10 cellular contexts compared by ENCODE assay signal in genomic region chr4:152385551-152385950, GRCh38.
DNase-seq lines count a peak whose midpoint lies in the region; ATAC-seq, FAIRE-seq and TF ChIP-seq lines count a peak whose summit lies in the region.
"Had no signal": no experiment of that assay in that cellular context is flagged by ENCODE, and none has a peak within 500 bp of the region (broad histone marks: within the 10 kb centered on the region; RNA-seq: fewer than 3 reads in every experiment).

No MANE protein-coding gene starts in this region.

- ATAC-seq in K562 (peak; percentile 47; the same call in 1 of the 3 replicates), GM21529 (IDR thresholded peaks at IDR 0.05; ENCODE audit: unreplicated experiment) (no peak)

- no peaks in the 10 kb centered on the region for H3K9me3 Mint-ChIP-seq in HFFc6

- no peaks in the 10 kb centered on the region for H3K36me3 ChIP-seq in BJ (ENCODE audit: control insufficient read depth, insufficient read depth, low read length)
- no peaks in the 10 kb centered on the region for H3K36me3 ChIP-seq in K562 (ENCODE audit: control insufficient read depth, insufficient read depth, low read length)

- TF ChIP-seq EP300 in K562 (IDR thresholded peaks at IDR 0.05; ENCODE audit: low read length) = no peak

- no TSS peak for BruUV-seq in K562 (replicated peaks; lab: Mats Ljungman, UMichigan)

- no peak overlapping the region for H3K27ac ChIP-seq in K562 (ENCODE audit: extremely low read depth, low read depth, low read length)

- no peak overlapping the region for H3K27ac Mint-ChIP-seq in HFFc6

- DNase-seq in BJ (ENCODE audit: low read depth) (no peak), HFFc6 (peak; percentile 18), K562 (ENCODE audit: extremely low read depth in 1 of 4, low spot score in 3 of 4) (peak in 1 of 4 experiments; percentile 7), lung microvascular endothelial cell (ENCODE audit: low read depth in 2 of 2) (peak; percentile 21 to 35)
- no peak for DNase-seq in activated CD4-positive, alpha-beta T cell treated with anti-CD3 and anti-CD28 coated beads, Interleukin-2, amount 50 U/mL, for 1 hour
- DNase-seq in stimulated activated CD4-positive, alpha-beta T cell treated with anti-CD3 and anti-CD28 coated beads, Interleukin-4, amount 100 ng/mL, for 4 hours = no peak
- no peak for DNase-seq in activated CD4-positive, alpha-beta T cell treated with anti-CD3 and anti-CD28 coated beads for 48 hours
- DNase-seq: SIG-M5; stimulated activated CD4-positive, alpha-beta T cell treated with anti-CD3 and anti-CD28 coated beads, Interleukin-1b, Interleukin-23, amount 100 ng/mL, for 48 hours had no signal

- no peak overlapping the region for H2AFZ ChIP-seq in K562 (ENCODE audit: low read depth, low read length)

- H3K79me2 ChIP-seq in K562 (ENCODE audit: control insufficient read depth, insufficient read depth, low read length) = no peaks in the 10 kb centered on the region

- TF ChIP-seq CTCF in BJ (IDR thresholded peaks at IDR 0.05; ENCODE audit: insufficient read depth, low read depth, low read length) (peak; percentile 66), HFFc6 (IDR thresholded peaks at IDR 0.05) (peak; percentile 78), K562 (IDR thresholded peaks at IDR 0.05 in 2 of 3, conservative IDR thresholded peaks at IDR 0.05 in 1 of 3; ENCODE audit: insufficient read depth in 2 of 3, low read depth in 1 of 3, low read length in 3 of 3) (peak in 1 of 3 experiments; percentile 52; a peak in 2 of 6 replicates)

- in situ Hi-C loops in K562 (cut with MboI) = no loop called here

- no peaks in the 10 kb centered on the region for H4K20me1 ChIP-seq in K562 (replicated peaks; ENCODE audit: control insufficient read depth, insufficient read depth, low read length)

- H3K36me3 Mint-ChIP-seq in HFFc6 (ENCODE audit: low read depth) = 0 out of 2 replicates have a peak, but pooled peaks cover 3% of the 10 kb centered on the region

- intact Hi-C loops in K562 (cut with micrococcal nuclease) = no loop called here

- no peak overlapping the region for H3K4me3 Mint-ChIP-seq in HFFc6

- CTCF ChIA-PET in BJ (lab: Yijun Ruan, JAX) = interaction anchor here (0.7 to 1.4 kb wide), 6 partner anchors 8 to 781 kb away, joined by 3 to 5 read pairs (median 3); no protein-coding TSS in a partner anchor
- CTCF ChIA-PET in K562 (lab: Yijun Ruan, JAX; ENCODE audit: low intra/inter-chr PET ratio) = interaction anchor here (0.6 kb wide), 1 partner anchor 157 kb away, joined by 3 read pairs; no protein-coding TSS in a partner anchor

- TF ChIP-seq RAD21 in K562 (CRISPR knock-in tag; conservative IDR thresholded peaks at IDR 0.05 in 1 of 2, IDR thresholded peaks at IDR 0.05 in 1 of 2) = peak in 1 of 2 experiments; percentile 48; a peak in 2 of 4 replicates

- peak; percentile 6 for FAIRE-seq in K562 (lab: Jason Lieb, UNC)

- H3K27me3 ChIP-seq in BJ (ENCODE audit: control insufficient read depth, insufficient read depth, low read length) (no peaks in the 10 kb centered on the region), K562 (ENCODE audit: control insufficient read depth in 2 of 2, insufficient read depth in 2 of 2, low read length in 2 of 2) (no peaks in the 10 kb centered on the region)

- H3K4me3 ChIP-seq in BJ (ENCODE audit: low read depth, low read length) (no peak overlapping the region), K562 (no peak overlapping the region)

- no peak overlapping the region for H3K4me2 ChIP-seq in K562 (ENCODE audit: insufficient read depth, low read length)

- H3K9ac ChIP-seq in K562 (ENCODE audit: insufficient read depth in 1 of 2, low read depth in 2 of 2, low read length in 2 of 2) = no peak overlapping the region

- peaks cover 13% of the 10 kb centered on the region for H3K4me1 Mint-ChIP-seq in HFFc6 (ENCODE audit: low read depth)

- H3K27me3 Mint-ChIP-seq in HFFc6 (ENCODE audit: insufficient read depth) = no peaks in the 10 kb centered on the region

- no peaks in the 10 kb centered on the region for H3K9me3 ChIP-seq in K562 (replicated peaks; ENCODE audit: control insufficient read depth, insufficient read depth, low read depth, low read length)

- H3K9me1 ChIP-seq in K562 (ENCODE audit: control insufficient read depth, insufficient read depth, low read length) = no peaks in the 10 kb centered on the region

- H3K4me1 ChIP-seq in K562 (replicated peaks in 1 of 2; ENCODE audit: control insufficient read depth in 2 of 2, insufficient read depth in 2 of 2, low read length in 2 of 2) = no peaks in the 10 kb centered on the region

- TF ChIP-seq POLR2A in K562 (conservative IDR thresholded peaks at IDR 0.05) = no peak

- POLR2A ChIA-PET in BJ (lab: Charles Lee) = no interaction called here
- POLR2A ChIA-PET in K562 (lab: Yijun Ruan, JAX) = interaction anchor here (0.6 kb wide), 1 partner anchor 217 kb away, joined by 3 read pairs; no protein-coding TSS in a partner anchor

- 0% methylated on average over 1 of the region's 1 CpG for WGBS in K562 (ENCODE audit: insufficient coverage, low coverage, missing lambda C conversion rate)

TF ChIP-seq in K562, 482 proteins besides CTCF, POLR2A, EP300 and RAD21:
- no peak for TF ChIP-seq SMAD3 (CRISPR knock-in tag; conservative IDR thresholded peaks at IDR 0.05)
- no peak for TF ChIP-seq PCBP2 (IDR thresholded peaks at IDR 0.05; ENCODE audit: low read depth, low read length, poor library complexity, severe bottlenecking)
- TF ChIP-seq, protein P1, sequence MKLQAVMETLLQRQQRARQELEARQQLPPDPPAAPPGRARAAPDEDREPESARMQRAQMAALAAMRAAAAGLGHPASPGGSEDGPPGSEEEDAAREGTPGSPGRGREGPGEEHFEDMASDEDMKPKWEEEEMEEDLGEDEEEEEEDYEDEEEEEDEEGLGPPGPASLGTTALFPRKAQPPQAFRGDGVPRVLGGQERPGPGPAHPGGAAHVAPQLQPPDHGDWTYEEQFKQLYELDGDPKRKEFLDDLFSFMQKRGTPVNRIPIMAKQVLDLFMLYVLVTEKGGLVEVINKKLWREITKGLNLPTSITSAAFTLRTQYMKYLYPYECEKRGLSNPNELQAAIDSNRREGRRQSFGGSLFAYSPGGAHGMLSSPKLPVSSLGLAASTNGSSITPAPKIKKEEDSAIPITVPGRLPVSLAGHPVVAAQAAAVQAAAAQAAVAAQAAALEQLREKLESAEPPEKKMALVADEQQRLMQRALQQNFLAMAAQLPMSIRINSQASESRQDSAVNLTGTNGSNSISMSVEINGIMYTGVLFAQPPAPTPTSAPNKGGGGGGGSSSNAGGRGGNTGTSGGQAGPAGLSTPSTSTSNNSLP (IDR thresholded peaks at IDR 0.05; ENCODE audit: borderline replicate concordance, low read depth, low read length) = 0 out of 2 replicates have a peak, but pooled peaks have one; percentile 11
- no peak for TF ChIP-seq ADNP (tag; IDR thresholded peaks at IDR 0.05)
- TF ChIP-seq TCF3 (CRISPR knock-in tag; IDR thresholded peaks at IDR 0.05) = no peak
TF ChIP-seq in K562: peak in this region for 1.

Comparison
In these comparisons a context has a peak if more than half of its experiments do, and no peak if none do; other contexts are left out.
1. DNase-seq: peak in HFFc6 (single experiment) and lung microvascular endothelial cell (2 of 2); none in BJ (single experiment), activated CD4-positive, alpha-beta T cell treated with anti-CD3 and anti-CD28 coated beads, Interleukin-2, amount 50 U/mL, for 1 hour (single experiment), stimulated activated CD4-positive, alpha-beta T cell treated with anti-CD3 and anti-CD28 coated beads, Interleukin-4, amount 100 ng/mL, for 4 hours (0 of 2) and activated CD4-positive, alpha-beta T cell treated with anti-CD3 and anti-CD28 coated beads for 48 hours (single experiment).